8 cellular contexts compared by ENCODE assay signal in genomic region chr10:102752934-102753664, GRCh38. TPM values are rescaled to one million over a fixed set of nuclear protein-coding genes. Genes with fewer than 3 reads are reported as not detected.
A peak's percentile ranks its signal among the peaks of the same experiment; 100 is the strongest.
DNase-seq lines count a peak whose midpoint lies in the region; ATAC-seq and TF ChIP-seq lines count a peak whose summit lies in the region.

No MANE protein-coding gene starts in this region.

- ATAC-seq in aorta (ENCODE audit: low FRiP score) (peak; percentile 90), GM19035 (IDR thresholded peaks at IDR 0.05; ENCODE audit: unreplicated experiment) (no peak)

- no peak overlapping the region for H2AFZ ChIP-seq in OCI-LY1 (ENCODE audit: low read length)
- no peak overlapping the region for H2AFZ ChIP-seq in mesenchymal stem cell (ENCODE audit: low read depth, low read length)

- no peaks in the 10 kb centered on the region for H3K9me2 ChIP-seq in OCI-LY1 (ENCODE audit: low read depth, low read length)

- peak overlapping the region; percentile 64 for H4K91ac ChIP-seq in mesenchymal stem cell (ENCODE audit: low read length)

- peaks cover 14% of the 10 kb centered on the region for H3K79me1 ChIP-seq in mesenchymal stem cell (replicated peaks; ENCODE audit: low read length, poor library complexity, severe bottlenecking)

- intact Hi-C loops in aorta (cut with DNase I) = loop anchor here in 1 of 2 donors (5.0 kb wide), 1 partner anchor 64 kb away; no protein-coding TSS in a partner anchor

- peak overlapping the region; percentile 78 for H2AK5ac ChIP-seq in mesenchymal stem cell (ENCODE audit: low read length, severe bottlenecking)

- TF ChIP-seq CTCF in GM10266 (IDR thresholded peaks at IDR 0.05; ENCODE audit: control insufficient read depth, insufficient read depth, low read depth, missing control alignments) = peak; percentile 54
- TF ChIP-seq CTCF in OCI-LY1 (IDR thresholded peaks at IDR 0.05; ENCODE audit: low read length) = peak; percentile 52; the same call in 1 of the 2 replicates

- H3K18ac ChIP-seq in mesenchymal stem cell (ENCODE audit: low read depth in 1 of 2, low read length in 2 of 2) = peak overlapping the region; percentile 75 to 76

- peaks cover 10% of the 10 kb centered on the region; the same call in 1 of the 2 replicates for H3K79me2 ChIP-seq in OCI-LY1 (ENCODE audit: insufficient read depth, low read length)

- peak; percentile 50 for DNase-seq in A172 (ENCODE audit: low spot score)
- peak; percentile 38 for DNase-seq in GM10266 (ENCODE audit: extremely low spot score)
- peak; percentile 83 for DNase-seq in dedifferentiated amniotic fluid mesenchymal stem cell (ENCODE audit: extremely low spot score)
- peak; percentile 91 for DNase-seq in mesenchymal stem cell
- DNase-seq in aorta = no peak
- DNase-seq in COLO829 (ENCODE audit: low spot score) = no peak

- H3K4me2 ChIP-seq in OCI-LY1 (ENCODE audit: low read length) (no peak overlapping the region), mesenchymal stem cell (ENCODE audit: low read length, poor library complexity, severe bottlenecking) (peak overlapping the region; percentile 33)

- H2BK12ac ChIP-seq in mesenchymal stem cell (ENCODE audit: low read length in 2 of 2) = peak overlapping the region; percentile 53 to 70

- H2BK15ac ChIP-seq in mesenchymal stem cell (ENCODE audit: low read depth, poor library complexity, severe bottlenecking) = peak overlapping the region; percentile 44

- no peak overlapping the region for H3K23ac ChIP-seq in mesenchymal stem cell (ENCODE audit: low read length in 2 of 2)

- H3K27me3 ChIP-seq in OCI-LY1 (ENCODE audit: insufficient read depth, low read length) (no peaks in the 10 kb centered on the region), mesenchymal stem cell (ENCODE audit: control insufficient read depth in 1 of 2, insufficient read depth in 1 of 2, low read length in 2 of 2) (no peaks in the 10 kb centered on the region), aorta (ENCODE audit: control insufficient read depth in 1 of 2, insufficient read depth in 2 of 2, low read length in 1 of 2) (no peaks in the 10 kb centered on the region)

- H3K36me3 ChIP-seq in OCI-LY1 (ENCODE audit: insufficient read depth, low read length) (no peaks in the 10 kb centered on the region), mesenchymal stem cell (ENCODE audit: control insufficient read depth in 1 of 2, insufficient read depth in 2 of 2, low read depth in 1 of 2, low read length in 2 of 2) (peaks cover 2 to 5% of the 10 kb centered on the region in 2 experiments), aorta (ENCODE audit: control insufficient read depth in 1 of 2, insufficient read depth in 2 of 2, low read length in 1 of 2) (no peaks in the 10 kb centered on the region)

- peak overlapping the region; percentile 48 for H3K27ac ChIP-seq in OCI-LY1 (ENCODE audit: low read depth, low read length, poor library complexity, severe bottlenecking)
- H3K27ac ChIP-seq in mesenchymal stem cell (ENCODE audit: low read length, poor library complexity, severe bottlenecking) = peak overlapping the region; percentile 46
- peak overlapping the region; percentile 92 to 98 for H3K27ac ChIP-seq in aorta (ENCODE audit: low read depth in 1 of 2, low read length in 2 of 2)

- no peak overlapping the region for H2BK5ac ChIP-seq in mesenchymal stem cell (ENCODE audit: low read depth, low read length, poor library complexity, severe bottlenecking)

- H3K9me3 ChIP-seq in OCI-LY1 (ENCODE audit: low read length) = no peaks in the 10 kb centered on the region
- H3K9me3 ChIP-seq in mesenchymal stem cell (ENCODE audit: control insufficient read depth, low read length) = no peaks in the 10 kb centered on the region
- H3K9me3 ChIP-seq in aorta (ENCODE audit: control insufficient read depth, low read length) = no peaks in the 10 kb centered on the region

- H3K4me1 ChIP-seq in OCI-LY1 (ENCODE audit: insufficient read depth, low read length, severe bottlenecking) (peaks cover 17% of the 10 kb centered on the region), mesenchymal stem cell (ENCODE audit: control insufficient read depth, insufficient read depth, low read depth, low read length) (peaks cover 8% of the 10 kb centered on the region), aorta (ENCODE audit: control insufficient read depth in 1 of 2, insufficient read depth in 2 of 2, low read length in 2 of 2) (peaks cover 6 to 8% of the 10 kb centered on the region in 2 donors)

- H4K20me1 ChIP-seq in OCI-LY1 (ENCODE audit: insufficient read depth, low read length) = no peaks in the 10 kb centered on the region

- peak overlapping the region; percentile 66 for H4K8ac ChIP-seq in mesenchymal stem cell (ENCODE audit: low read length)

- H3F3A ChIP-seq in OCI-LY1 (ENCODE audit: insufficient read depth, low read length) = no peaks in the 10 kb centered on the region

- no peak overlapping the region for H2BK120ac ChIP-seq in mesenchymal stem cell (ENCODE audit: low read depth, low read length)

- H3K4me3 ChIP-seq in OCI-LY1 (ENCODE audit: low read depth, low read length, poor library complexity, severe bottlenecking) (no peak overlapping the region), mesenchymal stem cell (ENCODE audit: insufficient read depth in 1 of 2, low read depth in 1 of 2, low read length in 2 of 2) (peak overlapping the region in 1 of 2 experiments; percentile 60), aorta (ENCODE audit: low read length in 2 of 2) (no peak overlapping the region)

- peak overlapping the region; percentile 22 to 80 for H3K4ac ChIP-seq in mesenchymal stem cell (ENCODE audit: low read depth in 1 of 2, low read length in 2 of 2)

- WGBS in mesenchymal stem cell = 78% methylated on average over 3 of the region's 4 CpGs
- 59 to 61% methylated on average over 4 of the region's 4 CpGs for WGBS in aorta, 2 donors

- peak overlapping the region in 1 of 2 experiments; percentile 89 for H3K14ac ChIP-seq in mesenchymal stem cell (ENCODE audit: low read length in 2 of 2)

- H3K9ac ChIP-seq in OCI-LY1 (ENCODE audit: low read length) (no peak overlapping the region), mesenchymal stem cell (ENCODE audit: low read length) (peak overlapping the region; percentile 81)

RNA-seq across cellular contexts. Expression of gene WBP1L, which starts 9.4 kb away (rescaled TPM):
- total RNA-seq in A172 (2014; rRNA removed; shearing (Covaris generic)) = 19.1 and 26.4 TPM in 2 replicates
- 59.1 TPM for polyA plus RNA-seq in mesenchymal stem cell (2013, experiment 1 of 2)
- polyA plus RNA-seq in mesenchymal stem cell (2013, experiment 2 of 2) = 58.7 TPM
- 10 to 100 TPM; 81.1 to 84.7 TPM for total RNA-seq in aorta
- 10 to 100 TPM; 22.4 to 41.7 TPM for polyA plus RNA-seq in aorta

RNA-seq across cellular contexts. Expression of gene SFXN2, which starts 38.7 kb away (rescaled TPM):
- 7.3 and 9.5 TPM in 2 replicates for total RNA-seq in A172 (2014; rRNA removed; shearing (Covaris generic))
- 3.8 TPM for polyA plus RNA-seq in mesenchymal stem cell (2013, experiment 1 of 2)
- polyA plus RNA-seq in mesenchymal stem cell (2013, experiment 2 of 2) = 3.7 TPM
- total RNA-seq in aorta = 1 to 10 TPM; 5.1 to 8.3 TPM
- 1 to 10 TPM; 3.2 to 3.5 TPM for polyA plus RNA-seq in aorta

RNA-seq across cellular contexts. Expression of gene ARL3, which starts 38.9 kb away (rescaled TPM):
- total RNA-seq in A172 (2014; rRNA removed; shearing (Covaris generic)) = 11.1 and 17.9 TPM in 2 replicates
- 24.6 TPM for polyA plus RNA-seq in mesenchymal stem cell (2013, experiment 1 of 2)
- 25.9 TPM for polyA plus RNA-seq in mesenchymal stem cell (2013, experiment 2 of 2)
- 1 to 10 TPM; 8.2 to 8.6 TPM for total RNA-seq in aorta
- polyA plus RNA-seq in aorta = 10 to 100 TPM; 17.3 to 18.9 TPM

Comparison
In these comparisons a context has a peak if more than half of its experiments do, and no peak if none do; other contexts are left out.
1. DNase-seq: peak in A172 (single experiment), GM10266 (single experiment), dedifferentiated amniotic fluid mesenchymal stem cell (single experiment) and mesenchymal stem cell (single experiment); none in aorta (0 of 2) and COLO829 (single experiment).
2. Peak in every context shown above with its lines, with median percentiles within 50 percentile points of each other: H3K27ac ChIP-seq.